In the genomic region with DNA sequence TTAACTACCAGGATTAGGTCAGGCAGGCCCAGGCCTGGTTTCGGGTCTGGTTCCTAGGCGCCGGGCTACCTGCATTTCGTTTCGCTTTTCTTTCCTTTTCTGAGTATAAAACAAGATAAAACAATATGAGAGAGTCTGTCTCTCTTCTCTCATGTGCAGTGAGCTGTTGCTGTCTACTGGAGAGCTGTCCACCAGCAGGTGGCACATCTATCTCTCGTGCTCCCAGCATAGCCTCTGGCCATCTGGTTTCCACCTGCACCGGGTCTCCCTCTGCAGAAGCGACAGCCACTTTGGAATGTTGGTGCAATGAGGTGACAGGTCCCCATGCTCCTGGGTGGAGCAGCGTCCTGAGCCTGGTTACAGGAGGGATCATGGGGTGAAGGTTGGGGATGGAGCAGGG, we compare ENCODE assay signal across 8 cellular contexts. TPM values are rescaled to one million over a fixed set of nuclear protein-coding genes. Genes with fewer than 3 reads are reported as not detected.
DNase-seq lines count a peak whose midpoint lies in the region; ATAC-seq, FAIRE-seq and TF ChIP-seq lines count a peak whose summit lies in the region.

No MANE protein-coding gene starts in this region.

- H3K79me1 ChIP-seq in trophoblast cell (ENCODE audit: low read length) = peaks cover 50% of the 10 kb centered on the region

- H3K27ac Mint-ChIP-seq in activated T-helper 17 cell treated with anti-CD3 and anti-CD28 coated beads, Interleukin-2, amount 50 U/mL, for 72 hours = no peak overlapping the region

- H3K27ac ChIP-seq in gastroesophageal sphincter = no peak overlapping the region
- peak overlapping the region; percentile 94 for H3K27ac ChIP-seq in trophoblast cell (ENCODE audit: low read depth, low read length)

- H3K4me1 ChIP-seq in gastroesophageal sphincter (peaks cover 0 to 8% (median 0%) of the 10 kb centered on the region in 3 donors), trophoblast cell (ENCODE audit: control insufficient read depth in 1 of 2, insufficient read depth in 2 of 2, low read length in 2 of 2) (peaks cover 33 to 38% of the 10 kb centered on the region in 2 experiments)

- no peaks in the 10 kb centered on the region for H3K27me3 Mint-ChIP-seq in activated T-helper 17 cell treated with anti-CD3 and anti-CD28 coated beads, Interleukin-2, amount 50 U/mL, for 72 hours

- peak overlapping the region; percentile 99 for H2BK120ac ChIP-seq in trophoblast cell (ENCODE audit: insufficient read depth, low read length, poor library complexity)

- TF ChIP-seq POLR2A in GM12891 (IDR thresholded peaks at IDR 0.05; ENCODE audit: low read depth, low read length) = no peak
- no peak for TF ChIP-seq POLR2A in gastroesophageal sphincter (IDR thresholded peaks at IDR 0.05)
- TF ChIP-seq POLR2A in GM18505 (IDR thresholded peaks at IDR 0.05; ENCODE audit: borderline replicate concordance, extremely low read depth, insufficient read depth, insufficient read length) = no peak

- H4K12ac ChIP-seq in trophoblast cell (ENCODE audit: low read depth, low read length) = peak overlapping the region; percentile 66

- peak overlapping the region; percentile 80 for H3K4ac ChIP-seq in trophoblast cell (ENCODE audit: low read depth, low read length)

- TF ChIP-seq CTCF in AG09319 (IDR thresholded peaks at IDR 0.05; ENCODE audit: low read depth, low read length) = peak; percentile 89
- peak in 3 of 4 experiments; percentile 70 to 83 (median 70) for TF ChIP-seq CTCF in gastroesophageal sphincter (IDR thresholded peaks at IDR 0.05)

- peak; percentile 70 for ATAC-seq in activated T-helper 17 cell treated with anti-CD3 and anti-CD28 coated beads, Interleukin-2, amount 50 U/mL, for 72 hours (replicated peaks)
- peak; percentile 83 for ATAC-seq in gastroesophageal sphincter
- no peak for ATAC-seq in HG03196 (IDR thresholded peaks at IDR 0.05; ENCODE audit: unreplicated experiment)
- ATAC-seq in GM18505 (IDR thresholded peaks at IDR 0.05; ENCODE audit: unreplicated experiment) = no peak

- no peaks in the 10 kb centered on the region for H3K36me3 ChIP-seq in gastroesophageal sphincter
- no peaks in the 10 kb centered on the region for H3K36me3 ChIP-seq in trophoblast cell (ENCODE audit: control insufficient read depth in 1 of 2, insufficient read depth in 2 of 2, low read length in 2 of 2)

- H3K4me2 ChIP-seq in trophoblast cell (ENCODE audit: low read length) = peak overlapping the region; percentile 42

- peak overlapping the region; percentile 88 for H3K14ac ChIP-seq in trophoblast cell (ENCODE audit: low read length)

- peak overlapping the region; percentile 80 for H4K8ac ChIP-seq in trophoblast cell (ENCODE audit: low read depth, low read length)

- H3K4me1 Mint-ChIP-seq in activated T-helper 17 cell treated with anti-CD3 and anti-CD28 coated beads, Interleukin-2, amount 50 U/mL, for 72 hours = peaks cover 4% of the 10 kb centered on the region

- H3K9me3 Mint-ChIP-seq in activated T-helper 17 cell treated with anti-CD3 and anti-CD28 coated beads, Interleukin-2, amount 50 U/mL, for 72 hours = no peaks in the 10 kb centered on the region

- peak overlapping the region; percentile 87 for H2AK5ac ChIP-seq in trophoblast cell (ENCODE audit: low read length)

- H2BK12ac ChIP-seq in trophoblast cell (ENCODE audit: low read length) = peak overlapping the region; percentile 90

- no peaks in the 10 kb centered on the region for H3K9me3 ChIP-seq in gastroesophageal sphincter
- no peaks in the 10 kb centered on the region for H3K9me3 ChIP-seq in trophoblast cell (ENCODE audit: insufficient read depth, low read depth, low read length)

- H3K18ac ChIP-seq in trophoblast cell (ENCODE audit: low read length) = peak overlapping the region; percentile 63

- peaks cover 5% of the 10 kb centered on the region for H3K27me3 ChIP-seq in gastroesophageal sphincter
- H3K27me3 ChIP-seq in trophoblast cell (ENCODE audit: insufficient read depth, low read length) = no peaks in the 10 kb centered on the region

- peak overlapping the region; percentile 90 for H2BK5ac ChIP-seq in trophoblast cell (ENCODE audit: low read depth, low read length, poor library complexity)

- H3K4me3 ChIP-seq in gastroesophageal sphincter (no peak overlapping the region), trophoblast cell (ENCODE audit: low read depth, low read length) (no peak overlapping the region)

- no peaks in the 10 kb centered on the region for H3K36me3 Mint-ChIP-seq in activated T-helper 17 cell treated with anti-CD3 and anti-CD28 coated beads, Interleukin-2, amount 50 U/mL, for 72 hours (ENCODE audit: low read depth)

- peak overlapping the region; percentile 31 for H2AFZ ChIP-seq in trophoblast cell (ENCODE audit: insufficient read depth, low read length, poor library complexity)

- no peak for TF ChIP-seq EP300 in gastroesophageal sphincter (IDR thresholded peaks at IDR 0.05)

- peak overlapping the region; percentile 50 for H3K4me3 Mint-ChIP-seq in activated T-helper 17 cell treated with anti-CD3 and anti-CD28 coated beads, Interleukin-2, amount 50 U/mL, for 72 hours

- no peak overlapping the region for H3K23ac ChIP-seq in trophoblast cell (ENCODE audit: low read length)

- H3K79me2 ChIP-seq in trophoblast cell (ENCODE audit: control insufficient read depth, insufficient read depth, low read length, poor library complexity) = peaks cover 5% of the 10 kb centered on the region

- H3K9ac ChIP-seq in trophoblast cell (ENCODE audit: low read length) = no peak overlapping the region

- peak overlapping the region; percentile 99 for H4K91ac ChIP-seq in trophoblast cell (ENCODE audit: low read depth, low read length)

- peak; percentile 79 for FAIRE-seq in GM12891 (lab: Jason Lieb, UNC)

- WGBS in gastroesophageal sphincter (ENCODE audit: low coverage in 1 of 2), 2 donors = 15 to 30% methylated on average over 5 to 9 of the region's 9 CpGs
- WGBS in trophoblast cell (ENCODE audit: extremely low coverage, insufficient coverage, insufficient read length) = no CpG with 5 or more reads among the region's 9 CpGs

- no peak for DNase-seq in AG09319 (ENCODE audit: extremely low read depth, low read depth)
- DNase-seq in GM12891 (ENCODE audit: insufficient read length, low spot score) = peak; percentile 41
- DNase-seq in NCI-H460 (ENCODE audit: extremely low read depth, low read depth) = peak; percentile 40
- DNase-seq in trophoblast cell = peak; percentile 81 to 83

TF ChIP-seq in GM12891, 5 proteins besides CTCF, POLR2A, EP300 and RAD21:
- no peak for TF ChIP-seq SPI1 (IDR thresholded peaks at IDR 0.05; ENCODE audit: low read depth, low read length)

RNA-seq across cellular contexts. Expression of gene RIBC2, which starts 27.7 kb away (rescaled TPM):
- 0.74 TPM for polyA plus RNA-seq in GM12891 (2012; ENCODE audit: low read depth, missing spikeins)
- 0.72 and 1.1 TPM in 2 replicates for total RNA-seq in NCI-H460 (2014; rRNA removed; shearing (Covaris generic))
- polyA plus RNA-seq in NCI-H460 (2014; cell fraction: nucleus; rRNA removed) = 1.6 and 8.9 TPM in 2 replicates
- 10 to 100 TPM in 1 of 2 donors, 1 to 10 TPM in 1; 6.5 to 11.1 TPM for total RNA-seq in activated T-helper 17 cell treated with anti-CD3 and anti-CD28 coated beads, Interleukin-2, amount 50 U/mL, for 72 hours
- total RNA-seq in gastroesophageal sphincter = 1 to 10 TPM in 1 of 4 donors, under 1 TPM in 1, not detected in 2; 0.94 to 1.1 TPM
- polyA plus RNA-seq in trophoblast cell (2013) = 0.93 and 1.2 TPM in 2 replicates

RNA-seq across cellular contexts. Expression of gene SMC1B, which starts 27.8 kb away (rescaled TPM):
- polyA plus RNA-seq in GM12891 (2012; ENCODE audit: low read depth, missing spikeins) = 0.10 TPM
- 0.10 TPM in 1 of 2 replicates, not detected in the other for total RNA-seq in NCI-H460 (2014; rRNA removed; shearing (Covaris generic))
- 0.03 TPM in 1 of 2 replicates, not detected in the other for polyA plus RNA-seq in NCI-H460 (2014; cell fraction: nucleus; rRNA removed)
- 1 to 10 TPM in 1 of 2 donors, under 1 TPM in 1; 0.43 to 1.7 TPM for total RNA-seq in activated T-helper 17 cell treated with anti-CD3 and anti-CD28 coated beads, Interleukin-2, amount 50 U/mL, for 72 hours
- not detected for total RNA-seq in gastroesophageal sphincter
- polyA plus RNA-seq in trophoblast cell (2013) = 0.05 and 0.07 TPM in 2 replicates

Comparison
In these comparisons a context has a peak if more than half of its experiments do, and no peak if none do; other contexts are left out.
1. ATAC-seq: peak in activated T-helper 17 cell treated with anti-CD3 and anti-CD28 coated beads, Interleukin-2, amount 50 U/mL, for 72 hours (single experiment) and gastroesophageal sphincter (single experiment); none in HG03196 (single experiment) and GM18505 (single experiment).